In genomic region chr12:104218506-104218905, GRCh38 we compare ENCODE assay signal across 8 cellular contexts. TPM values are rescaled to one million over a fixed set of nuclear protein-coding genes. Genes with fewer than 3 reads are reported as not detected.
A peak's percentile ranks its signal among the peaks of the same experiment; 100 is the strongest.
DNase-seq lines count a peak whose midpoint lies in the region; ATAC-seq and TF ChIP-seq lines count a peak whose summit lies in the region.
"Not testable (repeated sequence)": the region's sequence is repeated elsewhere in the genome, so short reads cannot be mapped to it uniquely, and the experiment has no call there.

No MANE protein-coding gene starts in this region.

- over 99% methylated on average over 2 of the region's 2 CpGs for WGBS in right cardiac atrium
- 91 to 98% (median 97%) methylated on average over 2 of the region's 2 CpGs for WGBS in stomach, 5 donors

- H3K27me3 Mint-ChIP-seq in activated naive CD8-positive, alpha-beta T cell treated with anti-CD3 and anti-CD28 coated beads, Interleukin-2, amount 50 U/mL, for 24 hours, result peaks cover 14% of the 10 kb centered on the region
- H3K27me3 Mint-ChIP-seq in dendritic cell treated with granulocyte-macrophage colony-stimulating factor and Interleukin-4, amounts not matched to agents 40 ng/mL and 50 ng/mL, for 4 days, result peaks cover 20% of the 10 kb centered on the region

- intact Hi-C loops in HCT116 (cut with micrococcal nuclease), result not testable (repeated sequence)
- intact Hi-C loops in dendritic cell treated with granulocyte-macrophage colony-stimulating factor and Interleukin-4, amounts not matched to agents 40 ng/mL and 50 ng/mL, for 4 days (cut with micrococcal nuclease), result loop anchor here (5.0 kb wide), 3 partner anchors 39 to 139 kb away; partner anchors contain the start of gene EID3
- intact Hi-C loops in right cardiac atrium (cut with DNase I), result loop anchor here (5.0 kb wide), 3 partner anchors 69 to 139 kb away; partner anchors contain the start of gene EID3 (in 2 of the 4)
- intact Hi-C loops in stomach (cut with DNase I; ENCODE audit: low total_unique reads), result loop anchor here (10.0 kb wide), 1 partner anchor 86 kb away; the partner anchor contains the start of gene EID3
- intact Hi-C loops in uterus (cut with DNase I; ENCODE audit: low total_unique reads), result loop anchor here (5.0 kb wide), 1 partner anchor 69 kb away; no protein-coding TSS in a partner anchor

- not testable (repeated sequence) for H3K9me2 ChIP-seq in HCT116 (ENCODE audit: insufficient read depth)

- H3K36me3 Mint-ChIP-seq in activated naive CD8-positive, alpha-beta T cell treated with anti-CD3 and anti-CD28 coated beads, Interleukin-2, amount 50 U/mL, for 24 hours (ENCODE audit: low read depth); dendritic cell treated with granulocyte-macrophage colony-stimulating factor and Interleukin-4, amounts not matched to agents 40 ng/mL and 50 ng/mL, for 4 days (ENCODE audit: low read depth): not testable (repeated sequence)

- H4K20me1 ChIP-seq in HCT116 (ENCODE audit: insufficient read depth), result not testable (repeated sequence)

- not testable (repeated sequence) for H3K27me3 ChIP-seq in HCT116 (ENCODE audit: insufficient read depth, low read length); right cardiac atrium (ENCODE audit: control insufficient read depth, insufficient read depth); parathyroid adenoma (ENCODE audit: control insufficient read depth, insufficient read depth, low read length); stomach; uterus

- peak overlapping the region; percentile 22 for H3K27ac Mint-ChIP-seq in activated naive CD8-positive, alpha-beta T cell treated with anti-CD3 and anti-CD28 coated beads, Interleukin-2, amount 50 U/mL, for 24 hours
- peak overlapping the region; percentile 27 for H3K27ac Mint-ChIP-seq in dendritic cell treated with granulocyte-macrophage colony-stimulating factor and Interleukin-4, amounts not matched to agents 40 ng/mL and 50 ng/mL, for 4 days

- TF ChIP-seq CTCF in HCT116 (IDR thresholded peaks at IDR 0.05 in 2 of 3, conservative IDR thresholded peaks at IDR 0.05 in 1 of 3; ENCODE audit: borderline replicate concordance in 1 of 3, insufficient read depth in 1 of 3, low read depth in 2 of 3, low read length in 2 of 3); parathyroid adenoma (IDR thresholded peaks at IDR 0.05); stomach (IDR thresholded peaks at IDR 0.05); uterus (IDR thresholded peaks at IDR 0.05): not testable (repeated sequence)

- H3K79me2 ChIP-seq in HCT116 (ENCODE audit: insufficient read depth, low read length); parathyroid adenoma: not testable (repeated sequence)

- H3K4me2 ChIP-seq in HCT116 (ENCODE audit: low read length), result peak overlapping the region; percentile 71
- not testable (repeated sequence) for H3K4me2 ChIP-seq in parathyroid adenoma (ENCODE audit: low read length)

- BruUV-seq in HCT116 (replicated peaks; lab: Mats Ljungman, UMichigan), result not testable (repeated sequence)

- H2AFZ ChIP-seq in HCT116 (ENCODE audit: low read depth, low read length, poor library complexity, severe bottlenecking), result not testable (repeated sequence)
- H2AFZ ChIP-seq in parathyroid adenoma, result peak overlapping the region; percentile 14

- RAD21 ChIA-PET in HCT116 (lab: Charles Lee; ENCODE audit: low non-redundant PET in 1 of 2, low total read pairs in 2 of 2, uncharacterized antibody in 2 of 2, unreplicated experiment in 2 of 2), result not testable (repeated sequence)

- DNase-seq in HCT116 (ENCODE audit: low read depth, low spot score); SK-N-MC (ENCODE audit: low read depth, low spot score); activated naive CD8-positive, alpha-beta T cell treated with anti-CD3 and anti-CD28 coated beads, Interleukin-2, amount 50 U/mL, for 24 hours; right cardiac atrium; stomach; uterus: not testable (repeated sequence)

- not testable (repeated sequence) for TF ChIP-seq RAD21 in HCT116 (IDR thresholded peaks at IDR 0.05; ENCODE audit: low read depth)

- not testable (repeated sequence) for H3K4me3 ChIP-seq in HCT116 (replicated peaks in 1 of 2; ENCODE audit: low read depth in 1 of 2, low read length in 2 of 2); SK-N-MC; right cardiac atrium (ENCODE audit: low read length); parathyroid adenoma (ENCODE audit: low read depth, low read length); stomach; uterus

- TF ChIP-seq EP300 in stomach (IDR thresholded peaks at IDR 0.05), result not testable (repeated sequence)

- POLR2A ChIA-PET in HCT116 (lab: Charles Lee), result interaction anchor here (0.6 to 6.5 kb wide), 5 partner anchors 31 to 73 kb away, joined by 4 to 80 read pairs (median 11); no protein-coding TSS in a partner anchor

- H3K36me3 ChIP-seq in HCT116 (ENCODE audit: control insufficient read depth in 1 of 2, insufficient read depth in 2 of 2, low read length in 2 of 2); SK-N-MC (ENCODE audit: insufficient read depth, low read length); parathyroid adenoma (ENCODE audit: control insufficient read depth, insufficient read depth, low read length); stomach; uterus: not testable (repeated sequence)

- H3K4me3 Mint-ChIP-seq in activated naive CD8-positive, alpha-beta T cell treated with anti-CD3 and anti-CD28 coated beads, Interleukin-2, amount 50 U/mL, for 24 hours; dendritic cell treated with granulocyte-macrophage colony-stimulating factor and Interleukin-4, amounts not matched to agents 40 ng/mL and 50 ng/mL, for 4 days: not testable (repeated sequence)

- CTCF ChIA-PET in HCT116 (lab: Charles Lee), result interaction anchor here (1.8 kb wide), 1 partner anchor 78 kb away, joined by 4 read pairs; no protein-coding TSS in a partner anchor

- peaks cover 42% of the 10 kb centered on the region for H3K4me1 Mint-ChIP-seq in activated naive CD8-positive, alpha-beta T cell treated with anti-CD3 and anti-CD28 coated beads, Interleukin-2, amount 50 U/mL, for 24 hours
- H3K4me1 Mint-ChIP-seq in dendritic cell treated with granulocyte-macrophage colony-stimulating factor and Interleukin-4, amounts not matched to agents 40 ng/mL and 50 ng/mL, for 4 days (ENCODE audit: low read depth), result peaks cover 22% of the 10 kb centered on the region

- not testable (repeated sequence) for TF ChIP-seq POLR2A in HCT116 (IDR thresholded peaks at IDR 0.05; ENCODE audit: borderline replicate concordance, extremely low read depth, insufficient read depth, insufficient read length); stomach (IDR thresholded peaks at IDR 0.05); uterus (IDR thresholded peaks at IDR 0.05)

- H3K9me3 Mint-ChIP-seq in activated naive CD8-positive, alpha-beta T cell treated with anti-CD3 and anti-CD28 coated beads, Interleukin-2, amount 50 U/mL, for 24 hours; dendritic cell treated with granulocyte-macrophage colony-stimulating factor and Interleukin-4, amounts not matched to agents 40 ng/mL and 50 ng/mL, for 4 days: not testable (repeated sequence)

- H3K4me1 ChIP-seq in HCT116 (ENCODE audit: control insufficient read depth in 1 of 2, insufficient read depth in 2 of 2, low read length in 2 of 2), result peaks cover 62 to 84% of the 10 kb centered on the region in 2 experiments
- H3K4me1 ChIP-seq in right cardiac atrium (ENCODE audit: control insufficient read depth, insufficient read depth, low read length); uterus: not testable (repeated sequence)
- H3K4me1 ChIP-seq in parathyroid adenoma, result peaks cover 21% of the 10 kb centered on the region
- peaks cover 18 to 59% (median 37%) of the 10 kb centered on the region in 4 donors for H3K4me1 ChIP-seq in stomach

- not testable (repeated sequence) for ATAC-seq in HCT116; activated naive CD8-positive, alpha-beta T cell treated with anti-CD3 and anti-CD28 coated beads, Interleukin-2, amount 50 U/mL, for 24 hours; right cardiac atrium

- H3K9ac ChIP-seq in HCT116 (ENCODE audit: low read length), result peak overlapping the region; percentile 69
- H3K9ac ChIP-seq in SK-N-MC (ENCODE audit: insufficient read length); parathyroid adenoma: not testable (repeated sequence)

- H3K27ac ChIP-seq in HCT116 (ENCODE audit: low read depth, low read length), result peak overlapping the region; percentile 99
- H3K27ac ChIP-seq in SK-N-MC, result peak overlapping the region; percentile 97
- H3K27ac ChIP-seq in right cardiac atrium (ENCODE audit: low read length), result peak overlapping the region; percentile 99
- peak overlapping the region; percentile 84 for H3K27ac ChIP-seq in parathyroid adenoma
- H3K27ac ChIP-seq in stomach, result peak overlapping the region in 4 of 5 donors; percentile 82 to 88 (median 88)
- H3K27ac ChIP-seq in uterus, result peak overlapping the region; percentile 86 to 97

- not testable (repeated sequence) for H3K9me3 ChIP-seq in HCT116 (ENCODE audit: control insufficient read depth in 1 of 2, insufficient read depth in 1 of 2, low read depth in 1 of 2, low read length in 2 of 2); SK-N-MC (ENCODE audit: low read depth, low read length); right cardiac atrium (ENCODE audit: control insufficient read depth, low read length); parathyroid adenoma (ENCODE audit: control insufficient read depth, low read length); stomach; uterus

RNA-seq across cellular contexts. Expression of gene TXNRD1, which starts 2.9 kb away (rescaled TPM):
- total RNA-seq in HCT116 (2021; ENCODE audit: unreplicated experiment) (327 TPM), right cardiac atrium (100 to 1,000 TPM; 118 to 187 (median 148) TPM), stomach (100 to 1,000 TPM in 2 of 5 donors, 10 to 100 TPM in 3; 61.8 to 208 (median 89.5) TPM), uterus (100 to 1,000 TPM in 2 of 4 donors, 10 to 100 TPM in 2; 76.0 to 141 (median 97.8) TPM)
- polyA plus RNA-seq in HCT116 (2012), result 275 and 349 TPM in 2 replicates
- polyA plus RNA-seq in right cardiac atrium (57.9 TPM), stomach (10 to 100 TPM; 19.4 to 64.3 (median 54.2) TPM)
